In the genomic region with DNA sequence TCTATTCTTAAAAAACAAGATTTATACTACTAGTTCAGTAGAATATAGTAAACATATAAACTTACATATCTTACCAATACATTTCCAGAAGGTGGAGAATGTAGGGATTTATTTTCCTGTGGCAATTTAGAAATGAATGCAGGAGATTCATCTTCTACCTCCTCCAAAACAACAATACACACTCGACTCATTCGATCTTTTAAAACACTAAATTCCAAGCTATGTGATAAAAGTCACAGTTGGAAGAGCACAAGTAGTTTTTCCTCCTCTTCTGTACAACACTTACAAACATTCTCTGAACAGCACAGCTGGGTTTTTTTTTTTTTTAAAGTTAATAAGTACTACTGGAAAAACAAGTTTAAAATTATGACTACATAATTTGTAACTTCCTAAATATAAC, we compare ENCODE assay signal across 9 cellular contexts. TPM values are rescaled to one million over a fixed set of nuclear protein-coding genes. Genes with fewer than 3 reads are reported as not detected.
A peak's percentile ranks its signal among the peaks of the same experiment; 100 is the strongest.
DNase-seq lines count a peak whose midpoint lies in the region; ATAC-seq and TF ChIP-seq lines count a peak whose summit lies in the region.
"Had no signal": no experiment of that assay in that cellular context is flagged by ENCODE, and none has a peak within 500 bp of the region (broad histone marks: within the 10 kb centered on the region; RNA-seq: fewer than 3 reads in every experiment).

No MANE protein-coding gene starts in this region.

- H3K4me3 Mint-ChIP-seq in activated CD4-positive, alpha-beta memory T cell treated with anti-CD3 and anti-CD28 coated beads, Interleukin-2, amount 10 ng/mL, durations not matched to agents 7 days and 5 days, result peak overlapping the region; percentile 82

- H3K27ac ChIP-seq in SK-N-SH (ENCODE audit: low read depth in 2 of 2, low read length in 1 of 2), result peak overlapping the region; percentile 88 to 100
- H3K27ac ChIP-seq in stomach smooth muscle (ENCODE audit: low read length), result peak overlapping the region; percentile 63
- H3K27ac ChIP-seq: C4-2B had no signal

- peaks cover 35% of the 10 kb centered on the region for H3F3A ChIP-seq in SK-N-SH (replicated peaks; ENCODE audit: insufficient read depth)

- no peak overlapping the region for H2AFZ ChIP-seq in SK-N-SH (ENCODE audit: low read depth)

- H3K4me2 ChIP-seq in SK-N-SH, result peak overlapping the region; percentile 69

- H3K36me3 ChIP-seq in SK-N-SH (replicated peaks in 1 of 2; ENCODE audit: control insufficient read depth in 1 of 2, insufficient read depth in 2 of 2, low read length in 1 of 2), result peaks cover 20 to 31% of the 10 kb centered on the region in 2 experiments
- no peaks in the 10 kb centered on the region for H3K36me3 ChIP-seq in stomach smooth muscle (ENCODE audit: control insufficient read depth in 2 of 2, insufficient read depth in 2 of 2, low read length in 2 of 2)

- no peaks in the 10 kb centered on the region for H3K27me3 ChIP-seq in SK-N-SH (ENCODE audit: insufficient read depth)
- H3K27me3 ChIP-seq in stomach smooth muscle (ENCODE audit: control insufficient read depth in 1 of 2, insufficient read depth in 2 of 2, low read length in 2 of 2), result no peaks in the 10 kb centered on the region

- peaks cover 92% of the 10 kb centered on the region for H3K79me2 ChIP-seq in SK-N-SH (ENCODE audit: insufficient read depth)

- peaks cover 13% of the 10 kb centered on the region; the same call in 1 of the 2 replicates for H4K20me1 ChIP-seq in SK-N-SH (ENCODE audit: insufficient read depth)

- POLR2A ChIA-PET in SK-N-SH (lab: Yijun Ruan, JAX), result no interaction called here
- POLR2A ChIA-PET in activated CD4-positive, alpha-beta memory T cell treated with anti-CD3 and anti-CD28 coated beads, Interleukin-2, amount 10 ng/mL, durations not matched to agents 7 days and 5 days (lab: Charles Lee), result interaction anchor here (1.0 to 3.1 kb wide), 18 partner anchors 9 to 717 kb away, joined by 3 to 23 read pairs (median 4); a partner anchor contains a TSS

- H3K9ac ChIP-seq in SK-N-SH (peak overlapping the region; percentile 99), stomach smooth muscle (ENCODE audit: low read length in 2 of 2) (peak overlapping the region in 1 of 2 donors; percentile 62)

- TF ChIP-seq RAD21 in SK-N-SH (IDR thresholded peaks at IDR 0.05; ENCODE audit: low read length), result no peak

- ATAC-seq in SK-N-SH treated with all-trans-retinoic acid at 6 μM for 48 hours, result no peak

- H3K9me3 ChIP-seq in SK-N-SH, result no peaks in the 10 kb centered on the region
- no peaks in the 10 kb centered on the region for H3K9me3 ChIP-seq in stomach smooth muscle (ENCODE audit: control insufficient read depth in 2 of 2, low read length in 2 of 2)

- DNase-seq in SK-N-SH, result no peak
- DNase-seq in activated CD4-positive, alpha-beta memory T cell treated with anti-CD3 and anti-CD28 coated beads, Interleukin-2, amount 10 ng/mL, durations not matched to agents 7 days and 5 days, result no peak
- peak; percentile 23 for DNase-seq in glomerular visceral epithelial cell (ENCODE audit: extremely low spot score)
- DNase-seq in NOMO-1 (lab: John Stamatoyannopoulos, UW; ENCODE audit: unreplicated experiment in 2 of 2), result no peak
- DNase-seq in NCI-H1436 treated with DMSO at 0.1 percent for 48 hours (lab: John Stamatoyannopoulos, UW), result no peak
- DNase-seq in cardiac septum (ENCODE audit: low spot score), result no peak

- no peaks in the 10 kb centered on the region for H3K9me2 ChIP-seq in SK-N-SH

- H3K4me3 ChIP-seq in SK-N-SH (ENCODE audit: low read depth in 2 of 2, low read length in 1 of 2) (peak overlapping the region; percentile 65 to 79; a peak in 3 of 4 replicates), stomach smooth muscle (ENCODE audit: low read length in 2 of 2) (peak overlapping the region; percentile 64 to 70)

- H3K4me1 Mint-ChIP-seq in activated CD4-positive, alpha-beta memory T cell treated with anti-CD3 and anti-CD28 coated beads, Interleukin-2, amount 10 ng/mL, durations not matched to agents 7 days and 5 days, result peaks cover 76% of the 10 kb centered on the region

- TF ChIP-seq EP300 in SK-N-SH (IDR thresholded peaks at IDR 0.05; ENCODE audit: borderline replicate concordance in 1 of 2, low read depth in 1 of 2, low read length in 1 of 2), result no peak

- CTCF ChIA-PET in SK-N-SH (lab: Yijun Ruan, JAX), result interaction anchor here (0.9 to 1.6 kb wide), 4 partner anchors 9 to 195 kb away, joined by 3 to 8 read pairs (median 3); a partner anchor contains a TSS
- CTCF ChIA-PET in activated CD4-positive, alpha-beta memory T cell treated with anti-CD3 and anti-CD28 coated beads, Interleukin-2, amount 10 ng/mL, durations not matched to agents 7 days and 5 days (lab: Charles Lee), result interaction anchor here (0.6 to 2.2 kb wide), 11 partner anchors 12 to 1090 kb away, joined by 3 to 12 read pairs (median 4); no protein-coding TSS in a partner anchor

- H3K27ac Mint-ChIP-seq in activated CD4-positive, alpha-beta memory T cell treated with anti-CD3 and anti-CD28 coated beads, Interleukin-2, amount 10 ng/mL, durations not matched to agents 7 days and 5 days, result peak overlapping the region; percentile 97

- no peak for TF ChIP-seq CTCF in SK-N-SH (IDR thresholded peaks at IDR 0.05)

- H3K27me3 Mint-ChIP-seq in activated CD4-positive, alpha-beta memory T cell treated with anti-CD3 and anti-CD28 coated beads, Interleukin-2, amount 10 ng/mL, durations not matched to agents 7 days and 5 days, result no peaks in the 10 kb centered on the region

- H3K36me3 Mint-ChIP-seq in activated CD4-positive, alpha-beta memory T cell treated with anti-CD3 and anti-CD28 coated beads, Interleukin-2, amount 10 ng/mL, durations not matched to agents 7 days and 5 days (ENCODE audit: low read depth), result peaks cover 30% of the 10 kb centered on the region

- 2% methylated on average over 2 of the region's 2 CpGs for WGBS in SK-N-SH (ENCODE audit: low lambda C conversion rate)

- no peaks in the 10 kb centered on the region for H3K9me3 Mint-ChIP-seq in activated CD4-positive, alpha-beta memory T cell treated with anti-CD3 and anti-CD28 coated beads, Interleukin-2, amount 10 ng/mL, durations not matched to agents 7 days and 5 days

- H3K4me1 ChIP-seq in SK-N-SH (ENCODE audit: control insufficient read depth in 1 of 2, insufficient read depth in 2 of 2, low read depth in 1 of 2, low read length in 1 of 2) (peaks cover 15 to 22% of the 10 kb centered on the region in 2 experiments; a peak in 3 of 4 replicates), stomach smooth muscle (ENCODE audit: control insufficient read depth, insufficient read depth, low read length) (no peaks in the 10 kb centered on the region)

- intact Hi-C loops in cardiac septum (cut with DNase I), result no loop called here

TF ChIP-seq in SK-N-SH, 30 proteins besides CTCF, POLR2A, EP300 and RAD21 (continues in another document):
- TF ChIP-seq RXRA (IDR thresholded peaks at IDR 0.05; ENCODE audit: borderline replicate concordance, low read depth) (no peak), GATA2 (CRISPR knock-in tag; IDR thresholded peaks at IDR 0.05) (no peak), JUND (IDR thresholded peaks at IDR 0.05) (no peak), TCF12 (IDR thresholded peaks at IDR 0.05) (no peak), EZH2phosphoT487 (IDR thresholded peaks at IDR 0.05; ENCODE audit: borderline replicate concordance, low read depth) (no peak), FOXM1 (IDR thresholded peaks at IDR 0.05; ENCODE audit: low read depth) (no peak), POLR2AphosphoS5 (IDR thresholded peaks at IDR 0.05; ENCODE audit: low read depth, low read length) (no peak)

TF ChIP-seq in SK-N-SH treated with all-trans-retinoic acid at 6 μM for 48 hours, 23 proteins besides CTCF, POLR2A, EP300 and RAD21 (continues in another document):
- TF ChIP-seq, protein P1, sequence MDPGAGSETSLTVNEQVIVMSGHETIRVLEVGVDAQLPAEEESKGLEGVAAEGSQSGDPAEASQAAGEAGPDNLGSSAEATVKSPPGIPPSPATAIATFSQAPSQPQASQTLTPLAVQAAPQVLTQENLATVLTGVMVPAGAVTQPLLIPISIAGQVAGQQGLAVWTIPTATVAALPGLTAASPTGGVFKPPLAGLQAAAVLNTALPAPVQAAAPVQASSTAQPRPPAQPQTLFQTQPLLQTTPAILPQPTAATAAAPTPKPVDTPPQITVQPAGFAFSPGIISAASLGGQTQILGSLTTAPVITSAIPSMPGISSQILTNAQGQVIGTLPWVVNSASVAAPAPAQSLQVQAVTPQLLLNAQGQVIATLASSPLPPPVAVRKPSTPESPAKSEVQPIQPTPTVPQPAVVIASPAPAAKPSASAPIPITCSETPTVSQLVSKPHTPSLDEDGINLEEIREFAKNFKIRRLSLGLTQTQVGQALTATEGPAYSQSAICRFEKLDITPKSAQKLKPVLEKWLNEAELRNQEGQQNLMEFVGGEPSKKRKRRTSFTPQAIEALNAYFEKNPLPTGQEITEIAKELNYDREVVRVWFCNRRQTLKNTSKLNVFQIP (CRISPR knock-in tag; IDR thresholded peaks at IDR 0.05; ENCODE audit: borderline replicate concordance, low read depth), result no peak
- TF ChIP-seq, protein P2, sequence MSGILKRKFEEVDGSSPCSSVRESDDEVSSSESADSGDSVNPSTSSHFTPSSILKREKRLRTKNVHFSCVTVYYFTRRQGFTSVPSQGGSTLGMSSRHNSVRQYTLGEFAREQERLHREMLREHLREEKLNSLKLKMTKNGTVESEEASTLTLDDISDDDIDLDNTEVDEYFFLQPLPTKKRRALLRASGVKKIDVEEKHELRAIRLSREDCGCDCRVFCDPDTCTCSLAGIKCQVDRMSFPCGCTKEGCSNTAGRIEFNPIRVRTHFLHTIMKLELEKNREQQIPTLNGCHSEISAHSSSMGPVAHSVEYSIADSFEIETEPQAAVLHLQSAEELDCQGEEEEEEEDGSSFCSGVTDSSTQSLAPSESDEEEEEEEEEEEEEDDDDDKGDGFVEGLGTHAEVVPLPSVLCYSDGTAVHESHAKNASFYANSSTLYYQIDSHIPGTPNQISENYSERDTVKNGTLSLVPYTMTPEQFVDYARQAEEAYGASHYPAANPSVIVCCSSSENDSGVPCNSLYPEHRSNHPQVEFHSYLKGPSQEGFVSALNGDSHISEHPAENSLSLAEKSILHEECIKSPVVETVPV (CRISPR knock-in tag; IDR thresholded peaks at IDR 0.05), result no peak
- no peak for TF ChIP-seq ZNF70 (CRISPR knock-in tag; IDR thresholded peaks at IDR 0.05)
- no peak for TF ChIP-seq ZFP3 (CRISPR knock-in tag; IDR thresholded peaks at IDR 0.05)
- TF ChIP-seq CSDC2 (CRISPR knock-in tag; IDR thresholded peaks at IDR 0.05), result no peak
- no peak for TF ChIP-seq SNAI2 (CRISPR knock-in tag; IDR thresholded peaks at IDR 0.05)
- no peak for TF ChIP-seq PPARA (CRISPR knock-in tag; IDR thresholded peaks at IDR 0.05; ENCODE audit: borderline replicate concordance)

RNA-seq across cellular contexts. Expression of a gene that starts 1.4 kb away (rescaled TPM):
- 74.8 and 102 TPM in 2 replicates for polyA plus RNA-seq in SK-N-SH (2012; rRNA removed)
- polyA plus RNA-seq in SK-N-SH (2012; cell fraction: cytosol; rRNA removed), result 63.3 and 73.0 TPM in 2 replicates
- polyA plus RNA-seq in SK-N-SH (2012; cell fraction: nucleus; rRNA removed), result 95.3 and 194 TPM in 2 replicates
- 10 to 100 TPM; 56.5 to 56.6 TPM for total RNA-seq in activated CD4-positive, alpha-beta memory T cell treated with anti-CD3 and anti-CD28 coated beads, Interleukin-2, amount 10 ng/mL, durations not matched to agents 7 days and 5 days
- 23.5 TPM for total RNA-seq in cardiac septum
